In the genomic region with DNA sequence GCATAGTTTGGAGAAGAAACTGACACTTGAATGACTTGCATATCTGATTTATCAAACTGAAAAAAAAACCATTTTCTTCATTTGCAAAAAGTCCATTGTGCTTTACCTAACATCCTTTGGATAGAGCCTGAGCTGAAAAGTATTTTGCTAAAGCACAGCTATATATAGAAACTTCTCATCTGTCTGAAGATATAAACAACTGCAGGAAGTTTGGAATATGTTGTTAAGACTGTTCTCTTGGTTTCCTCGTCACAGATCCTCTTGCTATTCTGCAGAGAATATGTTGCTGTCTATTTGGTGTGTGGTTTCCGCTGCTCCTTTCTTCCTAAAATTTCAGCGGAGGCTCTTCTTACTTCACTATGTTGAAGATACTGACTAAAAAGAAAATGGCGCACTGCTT, we compare ENCODE assay signal across 19 cellular contexts.
DNase-seq lines count a peak whose midpoint lies in the region; ATAC-seq and TF ChIP-seq lines count a peak whose summit lies in the region.
"Had no signal": no experiment of that assay in that cellular context is flagged by ENCODE, and none has a peak within 500 bp of the region (broad histone marks: within the 10 kb centered on the region; RNA-seq: fewer than 3 reads in every experiment).

No MANE protein-coding gene starts in this region.

- H3K27me3 Mint-ChIP-seq in osteocyte (ENCODE audit: unreplicated experiment) = no peaks in the 10 kb centered on the region
- H3K27me3 Mint-ChIP-seq: CD4-positive, CD25-positive, alpha-beta regulatory T cell had no signal

- in situ Hi-C loops in astrocyte of the spinal cord (cut with HindIII; ENCODE audit: low sequenced_read_pairs) = no loop called here

- TF ChIP-seq CTCF in astrocyte of the spinal cord (IDR thresholded peaks at IDR 0.05; ENCODE audit: low read depth, low read length) (no peak), osteocyte (IDR thresholded peaks at IDR 0.05) (no peak)

- peak overlapping the region; percentile 5 for H3K27ac Mint-ChIP-seq in osteocyte (ENCODE audit: unreplicated experiment)
- H3K27ac Mint-ChIP-seq: CD4-positive, CD25-positive, alpha-beta regulatory T cell; H9 had no signal

- intact Hi-C loops in left cardiac atrium (cut with DNase I) = no loop called here

- no peak overlapping the region for H3K4me3 Mint-ChIP-seq in osteocyte (ENCODE audit: unreplicated experiment)
- H3K4me3 Mint-ChIP-seq: CD4-positive, CD25-positive, alpha-beta regulatory T cell; H9 had no signal

- no peaks in the 10 kb centered on the region for H3K36me3 Mint-ChIP-seq in osteocyte (ENCODE audit: unreplicated experiment)

- DNase-seq in EH (ENCODE audit: low read depth) (peak; percentile 47), astrocyte of the spinal cord (ENCODE audit: low read depth, low spot score) (peak; percentile 1), hepatic stellate cell (ENCODE audit: low spot score) (peak; percentile 6), osteocyte (ENCODE audit: extremely low spot score, unreplicated experiment) (no peak), left cardiac atrium (no peak)
- DNase-seq: AML-193; Caco-2; CD4-positive, CD25-positive, alpha-beta regulatory T cell; DMS153; EL; H9; KG1; NCI-H1048; NCI-H146; NCI-H2081 treated with DMSO at 0.1 percent for 48 hours; NCI-H510A treated with DMSO at 0.1 percent for 48 hours; NCI-H82 had no signal

- H3K9me3 Mint-ChIP-seq in osteocyte (ENCODE audit: unreplicated experiment) = peaks cover 4% of the 10 kb centered on the region
- H3K9me3 Mint-ChIP-seq: H9 had no signal

- no peak overlapping the region for H3K4me3 ChIP-seq in astrocyte of the spinal cord (ENCODE audit: low read depth, low read length)

- ATAC-seq in HG03280 (IDR thresholded peaks at IDR 0.05; ENCODE audit: unreplicated experiment) = no peak
- no peak for ATAC-seq in HG02642 (IDR thresholded peaks at IDR 0.05; ENCODE audit: poor library complexity, unreplicated experiment)
- no peak for ATAC-seq in left cardiac atrium

- H3K4me1 Mint-ChIP-seq in osteocyte (ENCODE audit: unreplicated experiment) = peaks cover 25% of the 10 kb centered on the region
- H3K4me1 Mint-ChIP-seq: CD4-positive, CD25-positive, alpha-beta regulatory T cell had no signal

Comparison
In these comparisons a context has a peak if more than half of its experiments do, and no peak if none do; other contexts are left out.
1. DNase-seq: peak in EH (single experiment), astrocyte of the spinal cord (single experiment) and hepatic stellate cell (single experiment); none in osteocyte (single experiment) and left cardiac atrium (single experiment).